1 cellular context compared by ENCODE assay signal in genomic region chr9:107734231-107735014, GRCh38.
TF ChIP-seq lines count a peak whose summit lies in the region.

No MANE protein-coding gene starts in this region.

TF ChIP-seq in GM23338, 12 proteins besides CTCF, POLR2A, EP300 and RAD21 (continued from another document):
- TF ChIP-seq ZNF462 (CRISPR knock-in tag; IDR thresholded peaks at IDR 0.05) (no peak), POLR2AphosphoS5 (IDR thresholded peaks at IDR 0.05; ENCODE audit: low read depth) (no peak)
